ENCODE assay signal across 9 cellular contexts in the genomic region with DNA sequence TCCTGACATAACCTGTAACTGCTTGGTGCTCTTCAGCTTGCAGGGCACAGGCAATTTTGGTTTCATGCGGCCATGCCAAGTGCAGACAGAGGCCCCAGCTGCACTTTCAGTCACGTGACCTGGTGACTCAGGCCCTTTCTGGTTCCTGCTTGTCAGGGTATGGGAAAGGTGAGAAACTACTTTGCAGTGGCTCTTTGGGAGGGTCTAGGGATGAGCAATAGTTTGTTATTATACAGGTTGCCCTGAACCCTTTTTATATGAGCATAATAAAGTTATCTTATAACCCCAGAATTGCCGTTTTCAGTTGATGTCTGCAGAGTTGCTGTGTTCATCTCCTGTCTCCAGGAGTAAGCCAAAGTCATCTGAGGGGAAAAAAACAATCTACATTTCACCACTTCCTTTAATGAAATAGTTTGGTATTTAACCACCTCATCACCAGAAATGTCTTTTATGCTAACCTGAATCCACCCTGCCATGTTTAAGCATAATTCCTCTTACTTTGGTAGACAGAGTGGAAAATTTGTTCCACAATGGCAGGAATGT. TPM values are rescaled to one million over a fixed set of nuclear protein-coding genes. Genes with fewer than 3 reads are reported as not detected.
DNase-seq lines count a peak whose midpoint lies in the region; ATAC-seq and TF ChIP-seq lines count a peak whose summit lies in the region.
"Had no signal": no experiment of that assay in that cellular context is flagged by ENCODE, and none has a peak within 500 bp of the region (broad histone marks: within the 10 kb centered on the region; RNA-seq: fewer than 3 reads in every experiment).

No MANE protein-coding gene starts in this region.

- no peak for TF ChIP-seq CTCF in GM13977 (IDR thresholded peaks at IDR 0.05; ENCODE audit: extremely low read depth, insufficient read depth, missing control alignments)

- peaks cover 1% of the 10 kb centered on the region for H3K9me3 Mint-ChIP-seq in activated naive CD8-positive, alpha-beta T cell treated with anti-CD3 and anti-CD28 coated beads for 36 hours

- peaks cover 3% of the 10 kb centered on the region for H3K27me3 Mint-ChIP-seq in activated naive CD8-positive, alpha-beta T cell treated with anti-CD3 and anti-CD28 coated beads for 36 hours

- no peak overlapping the region for H3K4me3 Mint-ChIP-seq in activated naive CD8-positive, alpha-beta T cell treated with anti-CD3 and anti-CD28 coated beads for 36 hours
- H3K4me3 Mint-ChIP-seq: neural crest cell had no signal

- peaks cover 19% of the 10 kb centered on the region for H3K4me1 Mint-ChIP-seq in activated naive CD8-positive, alpha-beta T cell treated with anti-CD3 and anti-CD28 coated beads for 36 hours
- H3K4me1 Mint-ChIP-seq: neural crest cell had no signal

- peak overlapping the region; percentile 35 for H3K27ac Mint-ChIP-seq in activated naive CD8-positive, alpha-beta T cell treated with anti-CD3 and anti-CD28 coated beads for 36 hours

- in situ Hi-C loops in GM13977 (cut with MboI; ENCODE audit: low pct_unique_long_range_greater_than_20kb, low sequenced_read_pairs, unreplicated experiment) = no loop called here

- DNase-seq in GM13977 (ENCODE audit: low spot score) = peak; percentile 11
- peak; percentile 90 for DNase-seq in SW480 (ENCODE audit: low spot score)
- peak; percentile 82 for DNase-seq in activated naive CD8-positive, alpha-beta T cell treated with anti-CD3 and anti-CD28 coated beads for 36 hours
- peak; percentile 94 for DNase-seq in islet precursor cell
- DNase-seq in stimulated activated CD4-positive, alpha-beta T cell treated with anti-CD3 and anti-CD28 coated beads, TNF-alpha, amount 100 ng/mL, for 48 hours (ENCODE audit: low read depth in 3 of 3) = peak; percentile 67 to 81 (median 78)
- no peak for DNase-seq in NCI-H2029 treated with DMSO at 0.1 percent for 48 hours (lab: John Stamatoyannopoulos, UW)

- ATAC-seq in HG03342 (IDR thresholded peaks at IDR 0.05; ENCODE audit: unreplicated experiment) (peak; percentile 61), HG02970 (IDR thresholded peaks at IDR 0.05; ENCODE audit: low FRiP score, unreplicated experiment) (no peak)

- H3K36me3 Mint-ChIP-seq in activated naive CD8-positive, alpha-beta T cell treated with anti-CD3 and anti-CD28 coated beads for 36 hours = peaks cover 3% of the 10 kb centered on the region

RNA-seq across cellular contexts. Expression of a gene that starts 30.9 kb away (rescaled TPM):
- total RNA-seq in activated naive CD8-positive, alpha-beta T cell treated with anti-CD3 and anti-CD28 coated beads for 36 hours = 1 to 10 TPM; 3.2 to 4.4 TPM
